Comparison of ENCODE assay signal across 18 cellular contexts in the genomic region with DNA sequence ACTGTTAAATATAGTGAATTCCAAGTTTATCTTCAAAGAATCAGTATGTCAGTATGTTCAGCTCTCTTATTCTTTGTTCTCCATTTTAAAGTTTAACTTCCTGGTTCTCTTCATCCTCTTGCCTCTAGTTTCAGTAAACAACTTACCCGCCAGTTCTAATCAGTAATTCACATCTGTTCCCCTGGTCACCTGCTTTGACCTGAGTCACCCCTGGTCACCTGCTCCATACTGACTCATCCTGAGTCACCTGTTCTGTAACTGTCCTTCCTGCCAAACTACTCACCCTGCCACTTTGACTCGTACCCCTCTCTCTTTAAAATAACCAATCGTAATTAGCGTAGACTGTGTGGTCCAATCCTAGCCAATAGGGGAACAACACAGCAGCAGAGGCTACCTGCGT.
"Had no signal": no experiment of that assay in that cellular context is flagged by ENCODE, and none has a peak within 500 bp of the region (broad histone marks: within the 10 kb centered on the region; RNA-seq: fewer than 3 reads in every experiment).

No MANE protein-coding gene starts in this region.

- H3K27ac Mint-ChIP-seq: activated naive CD8-positive, alpha-beta T cell treated with anti-CD3 and anti-CD28 coated beads for 36 hours; endodermal cell; natural killer cell; stimulated activated naive B cell treated with anti-CD40 and anti-IgM and Interleukin-4, amounts not matched to agents 10 μg/mL and 1 μg/mL and 100 μg/mL, for 72 hours; T-cell; T-helper 2 cell treated with Interferon-gamma antibody and Interleukin-4, amounts not matched to agents 5 μg/mL and 100 μg/mL, for 36 hours had no signal

- H3K4me1 ChIP-seq: left lung, transverse colon had no signal

- H3K4me1 Mint-ChIP-seq: activated naive CD8-positive, alpha-beta T cell treated with anti-CD3 and anti-CD28 coated beads for 36 hours; natural killer cell; stimulated activated naive B cell treated with anti-CD40 and anti-IgM and Interleukin-4, amounts not matched to agents 10 μg/mL and 1 μg/mL and 100 μg/mL, for 72 hours; T-cell had no signal

- H3K4me3 Mint-ChIP-seq: activated naive CD8-positive, alpha-beta T cell treated with anti-CD3 and anti-CD28 coated beads for 36 hours; endodermal cell; natural killer cell; stimulated activated naive B cell treated with anti-CD40 and anti-IgM and Interleukin-4, amounts not matched to agents 10 μg/mL and 1 μg/mL and 100 μg/mL, for 72 hours; T-cell; T-helper 2 cell treated with Interferon-gamma antibody and Interleukin-4, amounts not matched to agents 5 μg/mL and 100 μg/mL, for 36 hours had no signal

- DNase-seq: activated CD4-positive, CD25-positive, alpha-beta regulatory T cell treated with anti-CD3 and anti-CD28 coated beads, Interleukin-2, amount 50 U/mL, for 72 hours; activated naive CD4-positive, alpha-beta T cell; activated naive CD8-positive, alpha-beta T cell treated with anti-CD3 and anti-CD28 coated beads for 36 hours; activated T-cell treated with anti-CD3 and anti-CD28 coated beads, Interleukin-2, amount 50 U/mL, for 1 hour; amniotic stem cell; cortex of kidney; endodermal cell; left lung; midbrain; natural killer cell; stimulated activated CD4-positive, alpha-beta T cell treated with anti-CD3 and anti-CD28 coated beads, Interleukin-2, amount 100 ng/mL, for 48 hours; stimulated activated CD8-positive, alpha-beta memory T cell treated with anti-CD3 and anti-CD28 coated beads, Interleukin-4, amount 100 ng/mL, for 48 hours; stimulated activated naive B cell treated with anti-CD40 and anti-IgM and Interleukin-4, amounts not matched to agents 10 μg/mL and 1 μg/mL and 100 μg/mL, for 72 hours; T-cell; transverse colon had no signal

- H3K36me3 ChIP-seq: cardiac muscle cell, left lung, transverse colon had no signal

- H3K9me3 ChIP-seq: left lung, transverse colon had no signal

- H3K4me3 ChIP-seq: cardiac muscle cell, left lung, transverse colon had no signal

- H3K27ac ChIP-seq: cardiac muscle cell, left lung, transverse colon, VCaP had no signal

- H3K27me3 Mint-ChIP-seq: activated naive CD8-positive, alpha-beta T cell treated with anti-CD3 and anti-CD28 coated beads for 36 hours; stimulated activated naive B cell treated with anti-CD40 and anti-IgM and Interleukin-4, amounts not matched to agents 10 μg/mL and 1 μg/mL and 100 μg/mL, for 72 hours; T-cell had no signal

- H3K27me3 ChIP-seq: cardiac muscle cell, left lung, transverse colon had no signal

- H3K36me3 Mint-ChIP-seq: activated naive CD8-positive, alpha-beta T cell treated with anti-CD3 and anti-CD28 coated beads for 36 hours; natural killer cell; stimulated activated naive B cell treated with anti-CD40 and anti-IgM and Interleukin-4, amounts not matched to agents 10 μg/mL and 1 μg/mL and 100 μg/mL, for 72 hours; T-cell had no signal
